Comparison of ENCODE assay signal across 30 cellular contexts in the genomic region with DNA sequence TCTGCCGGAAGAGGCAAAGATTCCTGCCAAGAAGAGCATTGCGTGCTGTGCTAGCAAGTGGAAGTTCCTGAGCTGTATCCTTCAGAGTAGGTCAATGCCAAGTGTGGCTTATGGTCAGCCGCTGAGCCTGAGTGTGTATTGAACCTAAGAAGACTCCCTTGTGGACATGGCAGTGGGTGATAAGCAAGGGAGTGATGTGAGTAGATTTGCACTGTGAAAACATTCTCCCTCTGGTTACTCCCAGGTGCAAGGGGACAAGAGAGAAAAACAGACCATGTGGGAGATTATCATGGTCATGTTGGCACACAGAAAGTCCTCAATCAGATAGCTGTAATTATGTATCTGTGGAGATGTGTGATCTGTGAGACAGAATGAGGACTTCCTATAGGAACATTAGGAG. TPM values are rescaled to one million over a fixed set of nuclear protein-coding genes. Genes with fewer than 3 reads are reported as not detected.
"Had no signal": no experiment of that assay in that cellular context is flagged by ENCODE, and none has a peak within 500 bp of the region (broad histone marks: within the 10 kb centered on the region; RNA-seq: fewer than 3 reads in every experiment).

No MANE protein-coding gene starts in this region.

- H2AFZ ChIP-seq: hepatocyte had no signal

- DNase-seq: activated CD4-positive, alpha-beta memory T cell treated with anti-CD3 and anti-CD28 coated beads for 36 hours; activated CD4-positive, alpha-beta T cell treated with anti-CD3 and anti-CD28 coated beads for 36 hours; activated CD4-positive, alpha-beta T cell treated with anti-CD3 and anti-CD28 coated beads, Interleukin-2, amount 10 ng/mL, durations not matched to agents 24 days and 14 days; activated CD4-positive, CD25-positive, alpha-beta regulatory T cell; activated CD4-positive, CD25-positive, alpha-beta regulatory T cell treated with anti-CD3 and anti-CD28 coated beads, Interleukin-2, amount 50 U/mL, for 72 hours; activated CD8-positive, alpha-beta memory T cell treated with anti-CD3 and anti-CD28 coated beads, Interleukin-2, amount 10 ng/mL, durations not matched to agents 7 days and 5 days; activated CD8-positive, alpha-beta memory T cell treated with anti-CD3 and anti-CD28 coated beads, Interleukin-2, amount 50 U/mL, for 4 hours; activated CD8-positive, alpha-beta T cell treated with anti-CD3 and anti-CD28 coated beads, Interleukin-2, amount 10 ng/mL, durations not matched to agents 7 days and 5 days; activated effector memory CD4-positive, alpha-beta T cell treated with anti-CD3 and anti-CD28 coated beads, Interleukin-2, amount 50 U/mL, for 16 hours; activated naive CD4-positive, alpha-beta T cell treated with anti-CD3 and anti-CD28 coated beads for 36 hours; activated naive CD8-positive, alpha-beta T cell treated with anti-CD3 and anti-CD28 coated beads for 36 hours; activated naive CD8-positive, alpha-beta T cell treated with anti-CD3 and anti-CD28 coated beads, Interleukin-2, amount 50 U/mL, for 24 hours; activated T-cell treated with anti-CD3 and anti-CD28 coated beads, Interleukin-2, amount 50 U/mL, for 1 hour; activated T-cell treated with anti-CD3 and anti-CD28 coated beads, Interleukin-2, amount 50 U/mL, for 48 hours; adrenal gland; amygdala; aorta; body of pancreas; cortex of kidney; dermis blood vessel endothelial cell; effector CD4-positive, alpha-beta T cell; effector memory CD8-positive, alpha-beta T cell; esophagus squamous epithelium; foreskin melanocyte; heart right ventricle; T-helper 2 cell had no signal

- H3K79me2 ChIP-seq: hepatocyte had no signal

- H3K9me3 ChIP-seq: adrenal gland, body of pancreas, esophagus squamous epithelium, gastroesophageal sphincter, heart right ventricle had no signal

- H3K27ac ChIP-seq: adrenal gland, body of pancreas, esophagus squamous epithelium, gastroesophageal sphincter, hepatocyte had no signal

- H3K27me3 ChIP-seq: adrenal gland, body of pancreas, hepatocyte had no signal

- H3K36me3 ChIP-seq: adrenal gland, esophagus squamous epithelium, gastroesophageal sphincter, heart right ventricle had no signal

- H3K4me3 ChIP-seq: adrenal gland, body of pancreas, esophagus squamous epithelium, gastroesophageal sphincter, heart right ventricle, hepatocyte had no signal

- H3K4me2 ChIP-seq: hepatocyte had no signal

- H3K4me1 ChIP-seq: adrenal gland had no signal

RNA-seq across cellular contexts. Expression of gene TMEM74B, which starts 6.1 kb away (rescaled TPM):
- polyA plus RNA-seq: fibroblast of lung had no signal

RNA-seq across cellular contexts. Expression of gene C20orf202, which starts 12.4 kb away (rescaled TPM):
- polyA plus RNA-seq: fibroblast of lung had no signal

RNA-seq across cellular contexts. Expression of gene RAD21L1, which starts 35.0 kb away (rescaled TPM):
- polyA plus RNA-seq: aorta, esophagus, heart right ventricle, hepatocyte had no signal
